ENCODE assay signal across 17 cellular contexts in genomic region chr7:129865093-129865931, GRCh38.
DNase-seq lines count a peak whose midpoint lies in the region; ATAC-seq and TF ChIP-seq lines count a peak whose summit lies in the region.
"Had no signal": no experiment of that assay in that cellular context is flagged by ENCODE, and none has a peak within 500 bp of the region (broad histone marks: within the 10 kb centered on the region; RNA-seq: fewer than 3 reads in every experiment).

No MANE protein-coding gene starts in this region.

- peaks cover 13% of the 10 kb centered on the region for H3K4me1 Mint-ChIP-seq in activated CD4-positive, alpha-beta T cell treated with anti-CD3 and anti-CD28 coated beads, Interleukin-2, amount 10 ng/mL, durations not matched to agents 24 days and 14 days

- peak overlapping the region; percentile 6 for H3K4me2 ChIP-seq in osteoblast (ENCODE audit: insufficient read depth, low read length)

- peaks cover 5% of the 10 kb centered on the region for H3K36me3 Mint-ChIP-seq in activated CD4-positive, alpha-beta T cell treated with anti-CD3 and anti-CD28 coated beads, Interleukin-2, amount 10 ng/mL, durations not matched to agents 24 days and 14 days (ENCODE audit: low read depth)

- H3K79me2 ChIP-seq in osteoblast (ENCODE audit: insufficient read depth, low read length): peaks cover 77% of the 10 kb centered on the region

- CTCF ChIA-PET in AG04450 (lab: Charles Lee): interaction anchor here (0.5 to 1.1 kb wide), 2 partner anchors 40 to 1222 kb away, joined by 3 read pairs; no protein-coding TSS in a partner anchor

- H3K27me3 ChIP-seq in AG04450 (ENCODE audit: control insufficient read depth, insufficient read depth, low read length) (no peaks in the 10 kb centered on the region), endocrine pancreas (ENCODE audit: control insufficient read depth, insufficient read depth, low read length) (no peaks in the 10 kb centered on the region), osteoblast (ENCODE audit: insufficient read depth, low read length) (no peaks in the 10 kb centered on the region)
- H3K27me3 ChIP-seq: dorsolateral prefrontal cortex, SJCRH30 had no signal

- H3K9ac ChIP-seq in endocrine pancreas (ENCODE audit: control insufficient read depth, insufficient read depth, low read length): peak overlapping the region; percentile 26

- POLR2A ChIA-PET in AG04450 (lab: Yijun Ruan, JAX): interaction anchor here (0.5 to 1.0 kb wide), 4 partner anchors 10 to 83 kb away, joined by 3 to 4 read pairs (median 4); no protein-coding TSS in a partner anchor

- TF ChIP-seq CTCF in AG04450 (IDR thresholded peaks at IDR 0.05; ENCODE audit: low read depth, low read length) (no peak), osteoblast (IDR thresholded peaks at IDR 0.05; ENCODE audit: extremely low read depth, low read depth, low read length) (no peak)

- H3K27me3 Mint-ChIP-seq in activated CD4-positive, alpha-beta T cell treated with anti-CD3 and anti-CD28 coated beads, Interleukin-2, amount 10 ng/mL, durations not matched to agents 24 days and 14 days: no peaks in the 10 kb centered on the region
- H3K27me3 Mint-ChIP-seq: B cell; naive thymus-derived CD4-positive, alpha-beta T cell had no signal

- no peaks in the 10 kb centered on the region for H3K9me3 ChIP-seq in AG04450 (ENCODE audit: control insufficient read depth, insufficient read depth, low read length)
- H3K9me3 ChIP-seq in endocrine pancreas (ENCODE audit: control insufficient read depth, low read length): no peaks in the 10 kb centered on the region
- no peaks in the 10 kb centered on the region for H3K9me3 ChIP-seq in osteoblast (ENCODE audit: low read depth, low read length)
- H3K9me3 ChIP-seq: SJCRH30 had no signal

- DNase-seq in AG04450 (ENCODE audit: low read depth, low spot score): no peak
- peak; percentile 31 for DNase-seq in NCI-H82 treated with DMSO at 0.1 percent for 48 hours (lab: John Stamatoyannopoulos, UW; ENCODE audit: unreplicated experiment)
- no peak for DNase-seq in osteoblast (ENCODE audit: insufficient read length, low spot score, missing footprints)
- no peak for DNase-seq in activated CD4-positive, alpha-beta T cell treated with anti-CD3 and anti-CD28 coated beads, Interleukin-2, amount 10 ng/mL, durations not matched to agents 24 days and 14 days
- DNase-seq in HT-29 (ENCODE audit: low spot score): no peak
- DNase-seq: activated CD4-positive, alpha-beta T cell treated with anti-CD3 and anti-CD28 coated beads for 4 hours; activated gamma-delta T cell treated with Interleukin-2 at 50 U/mL for 16 hours; dorsolateral prefrontal cortex; H7; naive thymus-derived CD4-positive, alpha-beta T cell; NCI-H446 treated with DMSO at 0.1 percent for 48 hours; SJCRH30; stimulated activated naive CD4-positive, alpha-beta T cell treated with Interleukin-2 at 50 U/mL for 16 hours had no signal

- no peaks in the 10 kb centered on the region for H3K36me3 ChIP-seq in endocrine pancreas (ENCODE audit: control insufficient read depth, insufficient read depth, low read length)
- no peaks in the 10 kb centered on the region for H3K36me3 ChIP-seq in osteoblast (ENCODE audit: insufficient read depth, low read length)

- no peak overlapping the region for H3K4me3 Mint-ChIP-seq in activated CD4-positive, alpha-beta T cell treated with anti-CD3 and anti-CD28 coated beads, Interleukin-2, amount 10 ng/mL, durations not matched to agents 24 days and 14 days
- H3K4me3 Mint-ChIP-seq: B cell; naive thymus-derived CD4-positive, alpha-beta T cell had no signal

- no peak overlapping the region for H3K27ac Mint-ChIP-seq in activated CD4-positive, alpha-beta T cell treated with anti-CD3 and anti-CD28 coated beads, Interleukin-2, amount 10 ng/mL, durations not matched to agents 24 days and 14 days
- H3K27ac Mint-ChIP-seq: B cell had no signal

- no peaks in the 10 kb centered on the region for H3K9me3 Mint-ChIP-seq in activated CD4-positive, alpha-beta T cell treated with anti-CD3 and anti-CD28 coated beads, Interleukin-2, amount 10 ng/mL, durations not matched to agents 24 days and 14 days

- H3K27ac ChIP-seq in AG04450 (ENCODE audit: low read depth, low read length) (peak overlapping the region; percentile 87), osteoblast (ENCODE audit: low read depth, low read length) (peak overlapping the region; percentile 59)
- H3K27ac ChIP-seq: SJCRH30 had no signal

- H3K4me1 ChIP-seq in endocrine pancreas (ENCODE audit: control insufficient read depth, insufficient read depth, low read length): peaks cover 25% of the 10 kb centered on the region
- peaks cover 30% of the 10 kb centered on the region for H3K4me1 ChIP-seq in osteoblast (ENCODE audit: insufficient read depth, low read length)
- H3K4me1 ChIP-seq: SJCRH30 had no signal

- intact Hi-C loops in activated CD4-positive, alpha-beta T cell treated with anti-CD3 and anti-CD28 coated beads, Interleukin-2, amount 10 ng/mL, durations not matched to agents 24 days and 14 days (cut with micrococcal nuclease): no loop called here

- no peak for ATAC-seq in HG02588 (IDR thresholded peaks at IDR 0.05; ENCODE audit: unreplicated experiment)
- ATAC-seq in GM21515 (IDR thresholded peaks at IDR 0.05; ENCODE audit: unreplicated experiment): no peak
- ATAC-seq: naive thymus-derived CD4-positive, alpha-beta T cell had no signal

- no peak overlapping the region for H2AFZ ChIP-seq in osteoblast (ENCODE audit: low read length)

- H4K20me1 ChIP-seq in osteoblast (ENCODE audit: insufficient read depth, low read length): peaks cover 33% of the 10 kb centered on the region

- H3K4me3 ChIP-seq in AG04450 (ENCODE audit: low read depth, low read length) (no peak overlapping the region), endocrine pancreas (ENCODE audit: control insufficient read depth, insufficient read depth, low read length) (peak overlapping the region; percentile 10), osteoblast (ENCODE audit: insufficient read depth, low read length) (no peak overlapping the region)
- H3K4me3 ChIP-seq: dorsolateral prefrontal cortex, SJCRH30 had no signal
